1 cellular context compared by ENCODE assay signal in the genomic region with DNA sequence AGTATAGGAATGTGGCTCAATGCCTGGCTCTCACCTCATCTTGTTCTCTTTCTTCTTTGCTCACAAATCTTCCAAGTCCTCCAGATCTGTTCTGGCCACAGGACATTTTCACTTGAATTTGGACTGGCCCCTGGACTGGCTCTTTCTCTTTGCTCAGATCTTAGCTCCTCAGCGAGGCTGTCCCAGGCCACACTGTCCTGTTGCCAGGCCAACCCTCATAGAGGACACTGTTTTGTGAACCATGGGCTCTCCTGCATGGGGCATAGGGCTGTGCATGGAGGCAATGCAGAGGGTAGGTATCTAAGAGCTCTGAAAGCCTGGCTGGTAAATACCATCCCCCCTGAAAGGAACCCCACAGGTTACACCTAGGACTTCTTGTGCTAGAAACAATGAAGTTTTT.
TF ChIP-seq lines count a peak whose summit lies in the region.

No MANE protein-coding gene starts in this region.

TF ChIP-seq in GM23338, 12 proteins besides CTCF, POLR2A, EP300 and RAD21 (continued from another document):
- TF ChIP-seq, protein P1, sequence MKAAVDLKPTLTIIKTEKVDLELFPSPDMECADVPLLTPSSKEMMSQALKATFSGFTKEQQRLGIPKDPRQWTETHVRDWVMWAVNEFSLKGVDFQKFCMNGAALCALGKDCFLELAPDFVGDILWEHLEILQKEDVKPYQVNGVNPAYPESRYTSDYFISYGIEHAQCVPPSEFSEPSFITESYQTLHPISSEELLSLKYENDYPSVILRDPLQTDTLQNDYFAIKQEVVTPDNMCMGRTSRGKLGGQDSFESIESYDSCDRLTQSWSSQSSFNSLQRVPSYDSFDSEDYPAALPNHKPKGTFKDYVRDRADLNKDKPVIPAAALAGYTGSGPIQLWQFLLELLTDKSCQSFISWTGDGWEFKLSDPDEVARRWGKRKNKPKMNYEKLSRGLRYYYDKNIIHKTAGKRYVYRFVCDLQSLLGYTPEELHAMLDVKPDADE (IDR thresholded peaks at IDR 0.05), result no peak
- TF ChIP-seq EZH2phosphoT487 (IDR thresholded peaks at IDR 0.05; ENCODE audit: unreplicated experiment), result no peak
- no peak for TF ChIP-seq ZNF114 (CRISPR knock-in tag; IDR thresholded peaks at IDR 0.05)
- TF ChIP-seq NANOG (IDR thresholded peaks at IDR 0.05; ENCODE audit: borderline replicate concordance), result no peak
- no peak for TF ChIP-seq EZH2 (IDR thresholded peaks at IDR 0.05; ENCODE audit: low read depth, unreplicated experiment)
- TF ChIP-seq, protein P2, sequence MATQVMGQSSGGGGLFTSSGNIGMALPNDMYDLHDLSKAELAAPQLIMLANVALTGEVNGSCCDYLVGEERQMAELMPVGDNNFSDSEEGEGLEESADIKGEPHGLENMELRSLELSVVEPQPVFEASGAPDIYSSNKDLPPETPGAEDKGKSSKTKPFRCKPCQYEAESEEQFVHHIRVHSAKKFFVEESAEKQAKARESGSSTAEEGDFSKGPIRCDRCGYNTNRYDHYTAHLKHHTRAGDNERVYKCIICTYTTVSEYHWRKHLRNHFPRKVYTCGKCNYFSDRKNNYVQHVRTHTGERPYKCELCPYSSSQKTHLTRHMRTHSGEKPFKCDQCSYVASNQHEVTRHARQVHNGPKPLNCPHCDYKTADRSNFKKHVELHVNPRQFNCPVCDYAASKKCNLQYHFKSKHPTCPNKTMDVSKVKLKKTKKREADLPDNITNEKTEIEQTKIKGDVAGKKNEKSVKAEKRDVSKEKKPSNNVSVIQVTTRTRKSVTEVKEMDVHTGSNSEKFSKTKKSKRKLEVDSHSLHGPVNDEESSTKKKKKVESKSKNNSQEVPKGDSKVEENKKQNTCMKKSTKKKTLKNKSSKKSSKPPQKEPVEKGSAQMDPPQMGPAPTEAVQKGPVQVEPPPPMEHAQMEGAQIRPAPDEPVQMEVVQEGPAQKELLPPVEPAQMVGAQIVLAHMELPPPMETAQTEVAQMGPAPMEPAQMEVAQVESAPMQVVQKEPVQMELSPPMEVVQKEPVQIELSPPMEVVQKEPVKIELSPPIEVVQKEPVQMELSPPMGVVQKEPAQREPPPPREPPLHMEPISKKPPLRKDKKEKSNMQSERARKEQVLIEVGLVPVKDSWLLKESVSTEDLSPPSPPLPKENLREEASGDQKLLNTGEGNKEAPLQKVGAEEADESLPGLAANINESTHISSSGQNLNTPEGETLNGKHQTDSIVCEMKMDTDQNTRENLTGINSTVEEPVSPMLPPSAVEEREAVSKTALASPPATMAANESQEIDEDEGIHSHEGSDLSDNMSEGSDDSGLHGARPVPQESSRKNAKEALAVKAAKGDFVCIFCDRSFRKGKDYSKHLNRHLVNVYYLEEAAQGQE (IDR thresholded peaks at IDR 0.05; ENCODE audit: unreplicated experiment), result no peak
- TF ChIP-seq, protein P3, sequence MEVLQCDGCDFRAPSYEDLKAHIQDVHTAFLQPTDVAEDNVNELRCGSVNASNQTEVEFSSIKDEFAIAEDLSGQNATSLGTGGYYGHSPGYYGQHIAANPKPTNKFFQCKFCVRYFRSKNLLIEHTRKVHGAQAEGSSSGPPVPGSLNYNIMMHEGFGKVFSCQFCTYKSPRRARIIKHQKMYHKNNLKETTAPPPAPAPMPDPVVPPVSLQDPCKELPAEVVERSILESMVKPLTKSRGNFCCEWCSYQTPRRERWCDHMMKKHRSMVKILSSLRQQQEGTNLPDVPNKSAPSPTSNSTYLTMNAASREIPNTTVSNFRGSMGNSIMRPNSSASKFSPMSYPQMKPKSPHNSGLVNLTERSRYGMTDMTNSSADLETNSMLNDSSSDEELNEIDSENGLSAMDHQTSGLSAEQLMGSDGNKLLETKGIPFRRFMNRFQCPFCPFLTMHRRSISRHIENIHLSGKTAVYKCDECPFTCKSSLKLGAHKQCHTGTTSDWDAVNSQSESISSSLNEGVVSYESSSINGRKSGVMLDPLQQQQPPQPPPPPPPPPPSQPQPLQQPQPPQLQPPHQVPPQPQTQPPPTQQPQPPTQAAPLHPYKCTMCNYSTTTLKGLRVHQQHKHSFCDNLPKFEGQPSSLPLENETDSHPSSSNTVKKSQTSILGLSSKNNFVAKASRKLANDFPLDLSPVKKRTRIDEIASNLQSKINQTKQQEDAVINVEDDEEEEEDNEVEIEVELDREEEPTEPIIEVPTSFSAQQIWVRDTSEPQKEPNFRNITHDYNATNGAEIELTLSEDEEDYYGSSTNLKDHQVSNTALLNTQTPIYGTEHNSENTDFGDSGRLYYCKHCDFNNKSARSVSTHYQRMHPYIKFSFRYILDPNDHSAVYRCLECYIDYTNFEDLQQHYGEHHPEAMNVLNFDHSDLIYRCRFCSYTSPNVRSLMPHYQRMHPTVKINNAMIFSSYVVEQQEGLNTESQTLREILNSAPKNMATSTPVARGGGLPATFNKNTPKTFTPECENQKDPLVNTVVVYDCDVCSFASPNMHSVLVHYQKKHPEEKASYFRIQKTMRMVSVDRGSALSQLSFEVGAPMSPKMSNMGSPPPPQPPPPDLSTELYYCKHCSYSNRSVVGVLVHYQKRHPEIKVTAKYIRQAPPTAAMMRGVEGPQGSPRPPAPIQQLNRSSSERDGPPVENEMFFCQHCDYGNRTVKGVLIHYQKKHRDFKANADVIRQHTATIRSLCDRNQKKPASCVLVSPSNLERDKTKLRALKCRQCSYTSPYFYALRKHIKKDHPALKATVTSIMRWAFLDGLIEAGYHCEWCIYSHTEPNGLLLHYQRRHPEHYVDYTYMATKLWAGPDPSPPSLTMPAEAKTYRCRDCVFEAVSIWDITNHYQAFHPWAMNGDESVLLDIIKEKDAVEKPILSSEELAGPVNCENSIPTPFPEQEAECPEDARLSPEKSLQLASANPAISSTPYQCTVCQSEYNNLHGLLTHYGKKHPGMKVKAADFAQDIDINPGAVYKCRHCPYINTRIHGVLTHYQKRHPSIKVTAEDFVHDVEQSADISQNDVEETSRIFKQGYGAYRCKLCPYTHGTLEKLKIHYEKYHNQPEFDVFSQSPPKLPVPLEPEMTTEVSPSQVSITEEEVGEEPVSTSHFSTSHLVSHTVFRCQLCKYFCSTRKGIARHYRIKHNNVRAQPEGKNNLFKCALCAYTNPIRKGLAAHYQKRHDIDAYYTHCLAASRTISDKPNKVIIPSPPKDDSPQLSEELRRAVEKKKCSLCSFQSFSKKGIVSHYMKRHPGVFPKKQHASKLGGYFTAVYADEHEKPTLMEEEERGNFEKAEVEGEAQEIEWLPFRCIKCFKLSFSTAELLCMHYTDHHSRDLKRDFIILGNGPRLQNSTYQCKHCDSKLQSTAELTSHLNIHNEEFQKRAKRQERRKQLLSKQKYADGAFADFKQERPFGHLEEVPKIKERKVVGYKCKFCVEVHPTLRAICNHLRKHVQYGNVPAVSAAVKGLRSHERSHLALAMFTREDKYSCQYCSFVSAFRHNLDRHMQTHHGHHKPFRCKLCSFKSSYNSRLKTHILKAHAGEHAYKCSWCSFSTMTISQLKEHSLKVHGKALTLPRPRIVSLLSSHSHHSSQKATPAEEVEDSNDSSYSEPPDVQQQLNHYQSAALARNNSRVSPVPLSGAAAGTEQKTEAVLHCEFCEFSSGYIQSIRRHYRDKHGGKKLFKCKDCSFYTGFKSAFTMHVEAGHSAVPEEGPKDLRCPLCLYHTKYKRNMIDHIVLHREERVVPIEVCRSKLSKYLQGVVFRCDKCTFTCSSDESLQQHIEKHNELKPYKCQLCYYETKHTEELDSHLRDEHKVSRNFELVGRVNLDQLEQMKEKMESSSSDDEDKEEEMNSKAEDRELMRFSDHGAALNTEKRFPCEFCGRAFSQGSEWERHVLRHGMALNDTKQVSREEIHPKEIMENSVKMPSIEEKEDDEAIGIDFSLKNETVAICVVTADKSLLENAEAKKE (CRISPR knock-in tag; IDR thresholded peaks at IDR 0.05), result no peak
TF ChIP-seq in GM23338: peak in this region for 0.
